ENCODE assay signal across 1 cellular context in the genomic region with DNA sequence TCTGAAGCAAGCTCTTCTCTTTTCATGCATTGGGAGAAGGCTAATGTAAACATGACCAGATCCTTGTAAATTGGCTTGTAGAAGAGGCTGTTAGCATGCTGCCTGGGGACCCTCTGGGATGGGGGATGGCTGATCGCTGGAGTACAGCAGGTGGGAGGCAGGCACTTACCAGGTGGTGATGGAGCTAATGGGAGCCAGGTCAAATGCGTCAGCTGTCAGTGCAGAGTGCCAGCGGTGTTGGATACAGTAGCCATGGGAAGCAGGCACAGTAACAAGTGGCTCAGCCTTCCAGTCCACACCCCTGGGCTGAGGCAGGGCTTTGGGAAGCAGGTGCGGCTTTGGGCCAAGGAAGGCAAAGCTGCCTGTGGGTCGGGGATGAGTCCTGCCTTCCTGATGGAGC.
TF ChIP-seq lines count a peak whose summit lies in the region.

No MANE protein-coding gene starts in this region.

TF ChIP-seq in HepG2, 621 proteins besides CTCF, POLR2A, EP300 and RAD21 (continued from another document):
- TF ChIP-seq, protein P1, sequence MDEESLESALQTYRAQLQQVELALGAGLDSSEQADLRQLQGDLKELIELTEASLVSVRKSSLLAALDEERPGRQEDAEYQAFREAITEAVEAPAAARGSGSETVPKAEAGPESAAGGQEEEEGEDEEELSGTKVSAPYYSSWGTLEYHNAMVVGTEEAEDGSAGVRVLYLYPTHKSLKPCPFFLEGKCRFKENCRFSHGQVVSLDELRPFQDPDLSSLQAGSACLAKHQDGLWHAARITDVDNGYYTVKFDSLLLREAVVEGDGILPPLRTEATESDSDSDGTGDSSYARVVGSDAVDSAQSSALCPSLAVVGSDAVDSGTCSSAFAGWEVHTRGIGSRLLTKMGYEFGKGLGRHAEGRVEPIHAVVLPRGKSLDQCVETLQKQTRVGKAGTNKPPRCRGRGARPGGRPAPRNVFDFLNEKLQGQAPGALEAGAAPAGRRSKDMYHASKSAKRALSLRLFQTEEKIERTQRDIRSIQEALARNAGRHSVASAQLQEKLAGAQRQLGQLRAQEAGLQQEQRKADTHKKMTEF (CRISPR knock-in tag; IDR thresholded peaks at IDR 0.05) = no peak
- TF ChIP-seq, protein P2, sequence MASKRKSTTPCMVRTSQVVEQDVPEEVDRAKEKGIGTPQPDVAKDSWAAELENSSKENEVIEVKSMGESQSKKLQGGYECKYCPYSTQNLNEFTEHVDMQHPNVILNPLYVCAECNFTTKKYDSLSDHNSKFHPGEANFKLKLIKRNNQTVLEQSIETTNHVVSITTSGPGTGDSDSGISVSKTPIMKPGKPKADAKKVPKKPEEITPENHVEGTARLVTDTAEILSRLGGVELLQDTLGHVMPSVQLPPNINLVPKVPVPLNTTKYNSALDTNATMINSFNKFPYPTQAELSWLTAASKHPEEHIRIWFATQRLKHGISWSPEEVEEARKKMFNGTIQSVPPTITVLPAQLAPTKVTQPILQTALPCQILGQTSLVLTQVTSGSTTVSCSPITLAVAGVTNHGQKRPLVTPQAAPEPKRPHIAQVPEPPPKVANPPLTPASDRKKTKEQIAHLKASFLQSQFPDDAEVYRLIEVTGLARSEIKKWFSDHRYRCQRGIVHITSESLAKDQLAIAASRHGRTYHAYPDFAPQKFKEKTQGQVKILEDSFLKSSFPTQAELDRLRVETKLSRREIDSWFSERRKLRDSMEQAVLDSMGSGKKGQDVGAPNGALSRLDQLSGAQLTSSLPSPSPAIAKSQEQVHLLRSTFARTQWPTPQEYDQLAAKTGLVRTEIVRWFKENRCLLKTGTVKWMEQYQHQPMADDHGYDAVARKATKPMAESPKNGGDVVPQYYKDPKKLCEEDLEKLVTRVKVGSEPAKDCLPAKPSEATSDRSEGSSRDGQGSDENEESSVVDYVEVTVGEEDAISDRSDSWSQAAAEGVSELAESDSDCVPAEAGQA (IDR thresholded peaks at IDR 0.05; ENCODE audit: low read depth) = no peak
- TF ChIP-seq, protein P2 (CRISPR knock-in tag; IDR thresholded peaks at IDR 0.05; ENCODE audit: borderline replicate concordance) = no peak
- TF ChIP-seq SATB2 (CRISPR knock-in tag; IDR thresholded peaks at IDR 0.05) (no peak), MXI1 (IDR thresholded peaks at IDR 0.05; ENCODE audit: borderline replicate concordance, low read depth, low read length) (no peak)
